ENCODE assay signal across 29 cellular contexts in genomic region chr18:45887585-45887984, GRCh38.
"Had no signal": no experiment of that assay in that cellular context is flagged by ENCODE, and none has a peak within 500 bp of the region (broad histone marks: within the 10 kb centered on the region; RNA-seq: fewer than 3 reads in every experiment).

No MANE protein-coding gene starts in this region.

- DNase-seq: naive B cell; naive thymus-derived CD8-positive, alpha-beta T cell; nephron progenitor cell; nucleus accumbens; ovary; posterior cingulate gyrus; psoas muscle; right cardiac atrium; right lobe of liver; sigmoid colon; small intestine; stimulated activated CD4-positive, alpha-beta T cell treated with anti-CD3 and anti-CD28 coated beads, Interleukin-15, amount 100 ng/mL, for 24 hours; stimulated activated CD4-positive, alpha-beta T cell treated with anti-CD3 and anti-CD28 coated beads, Interleukin-2, amount 100 ng/mL, for 48 hours; stimulated activated CD4-positive, alpha-beta T cell treated with anti-CD3 and anti-CD28 coated beads, Interleukin-4, amount 100 ng/mL, for 24 hours; stimulated activated naive B cell treated with anti-CD40 and anti-IgM and Interleukin-4, amounts not matched to agents 10 μg/mL and 1 μg/mL and 100 μg/mL, for 72 hours; stimulated activated naive CD4-positive, alpha-beta T cell treated with Interleukin-2 at 50 U/mL for 16 hours; stomach; thyroid gland; upper lobe of left lung had no signal

- H3K4me1 ChIP-seq: parathyroid adenoma, psoas muscle, right lobe of liver, sigmoid colon, stomach, thyroid gland, tibial nerve, vagina had no signal

- H3K27me3 ChIP-seq: neutrophil, ovary, right lobe of liver, sigmoid colon, stomach, thyroid gland, tibial nerve, upper lobe of left lung, vagina had no signal

- H3K9me3 Mint-ChIP-seq: naive B cell; naive thymus-derived CD8-positive, alpha-beta T cell; natural killer cell treated with Interleukin-12 subunit alpha and Interleukin-12 subunit beta and Interleukin-15 and Interleukin-18, amount 100 ng/mL, for 72 hours; nephron progenitor cell; neural crest cell; stimulated activated effector memory CD8-positive, alpha-beta T cell treated with anti-CD3 and anti-CD28 coated beads, Interleukin-12 subunit alpha, Interleukin-12 subunit beta, amount 100 ng/mL, for 72 hours; stimulated activated naive B cell treated with anti-CD40 and anti-IgM and Interleukin-4, amounts not matched to agents 10 μg/mL and 1 μg/mL and 100 μg/mL, for 72 hours; stimulated activated naive CD8-positive, alpha-beta T cell treated with anti-CD3 and anti-CD28 coated beads, Interleukin-15, Interleukin-2, amounts not matched to agents 100 ng/mL and 50 ng/mL, for 24 hours had no signal

- H3K9me3 ChIP-seq: neutrophil, ovary, psoas muscle, right lobe of liver, sigmoid colon, stomach, thoracic aorta, thyroid gland, tibial nerve, upper lobe of left lung, vagina had no signal

- ATAC-seq: naive thymus-derived CD8-positive, alpha-beta T cell; natural killer cell treated with Interleukin-12 subunit alpha and Interleukin-12 subunit beta and Interleukin-15 and Interleukin-18, amount 100 ng/mL, for 72 hours; psoas muscle; right cardiac atrium; right lobe of liver; stimulated activated effector memory CD8-positive, alpha-beta T cell treated with anti-CD3 and anti-CD28 coated beads, Interleukin-12 subunit alpha, Interleukin-12 subunit beta, amount 100 ng/mL, for 72 hours; stimulated activated naive B cell treated with anti-CD40 and anti-IgM and Interleukin-4, amounts not matched to agents 10 μg/mL and 1 μg/mL and 100 μg/mL, for 72 hours had no signal

- H2AFZ ChIP-seq: parathyroid adenoma had no signal

- H3K4me3 ChIP-seq: ovary, psoas muscle, right lobe of liver, sigmoid colon, stomach, thoracic aorta, thyroid gland, tibial nerve, upper lobe of left lung, vagina had no signal

- H3K4me3 Mint-ChIP-seq: naive B cell; naive thymus-derived CD8-positive, alpha-beta T cell; natural killer cell treated with Interleukin-12 subunit alpha and Interleukin-12 subunit beta and Interleukin-15 and Interleukin-18, amount 100 ng/mL, for 72 hours; nephron progenitor cell; neural crest cell; stimulated activated effector memory CD8-positive, alpha-beta T cell treated with anti-CD3 and anti-CD28 coated beads, Interleukin-12 subunit alpha, Interleukin-12 subunit beta, amount 100 ng/mL, for 72 hours; stimulated activated naive B cell treated with anti-CD40 and anti-IgM and Interleukin-4, amounts not matched to agents 10 μg/mL and 1 μg/mL and 100 μg/mL, for 72 hours; stimulated activated naive CD8-positive, alpha-beta T cell treated with anti-CD3 and anti-CD28 coated beads, Interleukin-15, Interleukin-2, amounts not matched to agents 100 ng/mL and 50 ng/mL, for 24 hours had no signal

- H3K4me1 Mint-ChIP-seq: naive B cell; neural crest cell; stimulated activated effector memory CD8-positive, alpha-beta T cell treated with anti-CD3 and anti-CD28 coated beads, Interleukin-12 subunit alpha, Interleukin-12 subunit beta, amount 100 ng/mL, for 72 hours; stimulated activated naive B cell treated with anti-CD40 and anti-IgM and Interleukin-4, amounts not matched to agents 10 μg/mL and 1 μg/mL and 100 μg/mL, for 72 hours had no signal

- H3K27me3 Mint-ChIP-seq: naive B cell; naive thymus-derived CD8-positive, alpha-beta T cell; natural killer cell treated with Interleukin-12 subunit alpha and Interleukin-12 subunit beta and Interleukin-15 and Interleukin-18, amount 100 ng/mL, for 72 hours; progenitor cell of endocrine pancreas; stimulated activated naive B cell treated with anti-CD40 and anti-IgM and Interleukin-4, amounts not matched to agents 10 μg/mL and 1 μg/mL and 100 μg/mL, for 72 hours; stimulated activated naive CD8-positive, alpha-beta T cell treated with anti-CD3 and anti-CD28 coated beads, Interleukin-15, Interleukin-2, amounts not matched to agents 100 ng/mL and 50 ng/mL, for 24 hours had no signal

- H3K27ac Mint-ChIP-seq: nephron progenitor cell; progenitor cell of endocrine pancreas; stimulated activated effector memory CD8-positive, alpha-beta T cell treated with anti-CD3 and anti-CD28 coated beads, Interleukin-12 subunit alpha, Interleukin-12 subunit beta, amount 100 ng/mL, for 72 hours; stimulated activated naive B cell treated with anti-CD40 and anti-IgM and Interleukin-4, amounts not matched to agents 10 μg/mL and 1 μg/mL and 100 μg/mL, for 72 hours; stimulated activated naive CD8-positive, alpha-beta T cell treated with anti-CD3 and anti-CD28 coated beads, Interleukin-15, Interleukin-2, amounts not matched to agents 100 ng/mL and 50 ng/mL, for 24 hours had no signal

- H3K27ac ChIP-seq: neutrophil, ovary, parathyroid adenoma, psoas muscle, right lobe of liver, sigmoid colon, stomach, thoracic aorta, thyroid gland, tibial nerve, upper lobe of left lung, vagina had no signal

- H3K79me2 ChIP-seq: parathyroid adenoma had no signal

- H3K36me3 ChIP-seq: ovary had no signal
